Comparison of ENCODE assay signal across 16 cellular contexts in the genomic region with DNA sequence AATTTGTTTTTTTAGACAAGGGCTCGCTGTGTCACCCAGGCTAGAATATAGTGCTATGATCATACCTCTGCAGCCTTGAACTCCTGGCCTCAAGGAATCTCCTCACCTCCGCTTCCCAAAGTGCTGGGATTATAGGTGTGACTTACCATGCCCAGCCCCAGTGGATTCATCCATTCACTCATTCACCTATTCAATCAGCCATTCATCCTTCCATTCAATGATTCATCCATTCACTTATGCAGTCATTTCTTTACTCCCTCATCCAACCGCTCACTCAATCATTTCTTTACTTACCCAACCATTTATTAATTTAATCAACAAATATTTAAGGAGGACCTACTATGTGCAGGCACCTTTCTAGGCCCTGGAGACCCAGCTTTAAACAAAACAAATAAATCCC. TPM values are rescaled to one million over a fixed set of nuclear protein-coding genes. Genes with fewer than 3 reads are reported as not detected.
A peak's percentile ranks its signal among the peaks of the same experiment; 100 is the strongest.
DNase-seq lines count a peak whose midpoint lies in the region; ATAC-seq and TF ChIP-seq lines count a peak whose summit lies in the region.
"Had no signal": no experiment of that assay in that cellular context is flagged by ENCODE, and none has a peak within 500 bp of the region (broad histone marks: within the 10 kb centered on the region; RNA-seq: fewer than 3 reads in every experiment).

No MANE protein-coding gene starts in this region.

- TF ChIP-seq CTCF in endodermal cell (conservative IDR thresholded peaks at IDR 0.05) (no peak), upper lobe of left lung (IDR thresholded peaks at IDR 0.05) (no peak)

- no peaks in the 10 kb centered on the region for H3K9me3 Mint-ChIP-seq in activated naive CD8-positive, alpha-beta T cell (ENCODE audit: low read depth)
- no peaks in the 10 kb centered on the region for H3K9me3 Mint-ChIP-seq in activated naive CD8-positive, alpha-beta T cell treated with anti-CD3 and anti-CD28 coated beads for 36 hours
- no peaks in the 10 kb centered on the region for H3K9me3 Mint-ChIP-seq in activated T-helper 1 cell treated with anti-CD3 and anti-CD28 coated beads, Interleukin-12 subunit alpha, Interleukin-12 subunit beta, Interleukin-2, Interleukin-4 antibody, amounts not matched to agents 30 ng/mL and 10 ng/mL and 1 ng/mL, durations not matched to agents 14 hours and 24 hours and 36 hours
- no peaks in the 10 kb centered on the region for H3K9me3 Mint-ChIP-seq in endodermal cell
- H3K9me3 Mint-ChIP-seq: CD8-positive, alpha-beta memory T cell had no signal

- peaks cover 7% of the 10 kb centered on the region for H3K4me1 Mint-ChIP-seq in activated naive CD8-positive, alpha-beta T cell (ENCODE audit: low read depth)
- peaks cover 8% of the 10 kb centered on the region for H3K4me1 Mint-ChIP-seq in activated naive CD8-positive, alpha-beta T cell treated with anti-CD3 and anti-CD28 coated beads for 36 hours
- peaks cover 30% of the 10 kb centered on the region for H3K4me1 Mint-ChIP-seq in activated T-helper 1 cell treated with anti-CD3 and anti-CD28 coated beads, Interleukin-12 subunit alpha, Interleukin-12 subunit beta, Interleukin-2, Interleukin-4 antibody, amounts not matched to agents 30 ng/mL and 10 ng/mL and 1 ng/mL, durations not matched to agents 14 hours and 24 hours and 36 hours (ENCODE audit: low read depth)
- peaks cover 5% of the 10 kb centered on the region for H3K4me1 Mint-ChIP-seq in endodermal cell

- no peak for TF ChIP-seq EP300 in upper lobe of left lung (IDR thresholded peaks at IDR 0.05)

- peak overlapping the region; percentile 7 for H3K27ac Mint-ChIP-seq in activated naive CD8-positive, alpha-beta T cell
- H3K27ac Mint-ChIP-seq in activated naive CD8-positive, alpha-beta T cell treated with anti-CD3 and anti-CD28 coated beads for 36 hours, result no peak overlapping the region
- H3K27ac Mint-ChIP-seq in activated T-helper 1 cell treated with anti-CD3 and anti-CD28 coated beads, Interleukin-12 subunit alpha, Interleukin-12 subunit beta, Interleukin-2, Interleukin-4 antibody, amounts not matched to agents 30 ng/mL and 10 ng/mL and 1 ng/mL, durations not matched to agents 14 hours and 24 hours and 36 hours, result peak overlapping the region; percentile 26
- peak overlapping the region; percentile 56 for H3K27ac Mint-ChIP-seq in endodermal cell

- no peaks in the 10 kb centered on the region for H3K9me3 ChIP-seq in endodermal cell (ENCODE audit: control insufficient read depth, low read length)
- no peaks in the 10 kb centered on the region for H3K9me3 ChIP-seq in upper lobe of left lung

- 59 to 64% methylated on average over 3 of the region's 3 CpGs for WGBS in endodermal cell (ENCODE audit: insufficient coverage in 1 of 2, insufficient read length in 1 of 2), 2 experiments
- 63 to 67% methylated on average over 3 of the region's 3 CpGs for WGBS in upper lobe of left lung, 2 donors

- H3K4me3 ChIP-seq in endodermal cell (ENCODE audit: low read length) (no peak overlapping the region), upper lobe of left lung (no peak overlapping the region)

- intact Hi-C loops in activated T-helper 1 cell treated with anti-CD3 and anti-CD28 coated beads, Interleukin-12 subunit alpha, Interleukin-12 subunit beta, Interleukin-2, Interleukin-4 antibody, amounts not matched to agents 30 ng/mL and 10 ng/mL and 1 ng/mL, durations not matched to agents 14 hours and 24 hours and 36 hours (cut with micrococcal nuclease), result loop anchor here (2.0 to 10.0 kb wide), 3 partner anchors 46 to 659 kb away; no protein-coding TSS in a partner anchor

- H3K27me3 Mint-ChIP-seq in activated naive CD8-positive, alpha-beta T cell, result no peaks in the 10 kb centered on the region
- H3K27me3 Mint-ChIP-seq in activated naive CD8-positive, alpha-beta T cell treated with anti-CD3 and anti-CD28 coated beads for 36 hours, result no peaks in the 10 kb centered on the region
- no peaks in the 10 kb centered on the region for H3K27me3 Mint-ChIP-seq in activated T-helper 1 cell treated with anti-CD3 and anti-CD28 coated beads, Interleukin-12 subunit alpha, Interleukin-12 subunit beta, Interleukin-2, Interleukin-4 antibody, amounts not matched to agents 30 ng/mL and 10 ng/mL and 1 ng/mL, durations not matched to agents 14 hours and 24 hours and 36 hours (ENCODE audit: insufficient read depth)
- no peaks in the 10 kb centered on the region for H3K27me3 Mint-ChIP-seq in endodermal cell (ENCODE audit: insufficient read depth)
- H3K27me3 Mint-ChIP-seq: CD8-positive, alpha-beta memory T cell had no signal

- H3K36me3 Mint-ChIP-seq in activated naive CD8-positive, alpha-beta T cell, result peaks cover 2% of the 10 kb centered on the region
- no peaks in the 10 kb centered on the region for H3K36me3 Mint-ChIP-seq in activated naive CD8-positive, alpha-beta T cell treated with anti-CD3 and anti-CD28 coated beads for 36 hours
- H3K36me3 Mint-ChIP-seq in activated T-helper 1 cell treated with anti-CD3 and anti-CD28 coated beads, Interleukin-12 subunit alpha, Interleukin-12 subunit beta, Interleukin-2, Interleukin-4 antibody, amounts not matched to agents 30 ng/mL and 10 ng/mL and 1 ng/mL, durations not matched to agents 14 hours and 24 hours and 36 hours (ENCODE audit: low read depth), result peaks cover 16% of the 10 kb centered on the region
- no peaks in the 10 kb centered on the region for H3K36me3 Mint-ChIP-seq in endodermal cell (ENCODE audit: low read depth)

- H3K36me3 ChIP-seq in endodermal cell (ENCODE audit: control insufficient read depth, insufficient read depth, low read length) (no peaks in the 10 kb centered on the region), upper lobe of left lung (peaks cover 0 to 30% (median 16%) of the 10 kb centered on the region in 4 donors)

- TF ChIP-seq POLR2A in upper lobe of left lung (IDR thresholded peaks at IDR 0.05), result no peak

- H3K9ac ChIP-seq in endodermal cell (ENCODE audit: extremely low read depth, low read length, poor library complexity, severe bottlenecking), result no peak overlapping the region

- no peak for ATAC-seq in upper lobe of left lung (ENCODE audit: low FRiP score in 2 of 2)

- DNase-seq in activated naive CD8-positive, alpha-beta T cell treated with anti-CD3 and anti-CD28 coated beads for 36 hours, result no peak
- DNase-seq in activated T-helper 1 cell treated with anti-CD3 and anti-CD28 coated beads, Interleukin-12 subunit alpha, Interleukin-12 subunit beta, Interleukin-2, Interleukin-4 antibody, amounts not matched to agents 30 ng/mL and 10 ng/mL and 1 ng/mL, durations not matched to agents 14 hours and 24 hours and 36 hours (ENCODE audit: low spot score), result no peak
- DNase-seq in endodermal cell, result no peak
- DNase-seq in central memory CD4-positive, alpha-beta T cell, result no peak
- DNase-seq in midbrain (lab: John Stamatoyannopoulos, UW), result no peak
- no peak for DNase-seq in upper lobe of left lung
- DNase-seq: CD8-positive, alpha-beta memory T cell; DND-41; NCI-H1105 treated with DMSO at 0.1 percent for 48 hours; NCI-H1694; NCI-H2081 treated with DMSO at 0.1 percent for 48 hours; NCI-H446 treated with DMSO at 0.1 percent for 48 hours; Right ventricle myocardium superior had no signal

- H3K4me3 Mint-ChIP-seq in activated naive CD8-positive, alpha-beta T cell, result no peak overlapping the region
- H3K4me3 Mint-ChIP-seq in activated naive CD8-positive, alpha-beta T cell treated with anti-CD3 and anti-CD28 coated beads for 36 hours, result no peak overlapping the region
- no peak overlapping the region for H3K4me3 Mint-ChIP-seq in activated T-helper 1 cell treated with anti-CD3 and anti-CD28 coated beads, Interleukin-12 subunit alpha, Interleukin-12 subunit beta, Interleukin-2, Interleukin-4 antibody, amounts not matched to agents 30 ng/mL and 10 ng/mL and 1 ng/mL, durations not matched to agents 14 hours and 24 hours and 36 hours
- H3K4me3 Mint-ChIP-seq in endodermal cell, result no peak overlapping the region
- H3K4me3 Mint-ChIP-seq: CD8-positive, alpha-beta memory T cell had no signal

- H3K27me3 ChIP-seq in endodermal cell (ENCODE audit: control insufficient read depth, insufficient read depth, low read length, poor library complexity, severe bottlenecking), result no peaks in the 10 kb centered on the region
- no peaks in the 10 kb centered on the region for H3K27me3 ChIP-seq in upper lobe of left lung

- H3K27ac ChIP-seq in endodermal cell (ENCODE audit: low read depth, low read length) (no peak overlapping the region), upper lobe of left lung (no peak overlapping the region)

- H3K4me1 ChIP-seq in endodermal cell (ENCODE audit: control insufficient read depth, insufficient read depth, low read length) (peaks cover 9% of the 10 kb centered on the region), upper lobe of left lung (peaks cover 13 to 20% (median 16%) of the 10 kb centered on the region in 4 donors)

RNA-seq across cellular contexts. Expression of a gene that starts 25.7 kb away (rescaled TPM):
- total RNA-seq in activated naive CD8-positive, alpha-beta T cell treated with anti-CD3 and anti-CD28 coated beads for 36 hours, result 10 to 100 TPM; 25.5 to 26.2 TPM
- 36.2 and 40.8 TPM in 2 replicates for total RNA-seq in activated T-helper 1 cell treated with anti-CD3 and anti-CD28 coated beads, Interleukin-12 subunit alpha, Interleukin-12 subunit beta, Interleukin-2, Interleukin-4 antibody, amounts not matched to agents 30 ng/mL and 10 ng/mL and 1 ng/mL, durations not matched to agents 14 hours and 24 hours and 36 hours
- total RNA-seq in endodermal cell, result 10 to 100 TPM; 31.5 to 32.0 TPM
- 33.2 TPM for polyA plus RNA-seq in endodermal cell (2013, experiment 1 of 2)
- polyA plus RNA-seq in endodermal cell (2013, experiment 2 of 2), result 31.2 TPM
- total RNA-seq in upper lobe of left lung, result 10 to 100 TPM; 28.4 to 87.0 (median 55.1) TPM

RNA-seq across cellular contexts. Expression of a gene that starts 27.8 kb away (rescaled TPM):
- 10 to 100 TPM; 20.4 to 21.3 TPM for total RNA-seq in activated naive CD8-positive, alpha-beta T cell treated with anti-CD3 and anti-CD28 coated beads for 36 hours
- 36.3 and 37.4 TPM in 2 replicates for total RNA-seq in activated T-helper 1 cell treated with anti-CD3 and anti-CD28 coated beads, Interleukin-12 subunit alpha, Interleukin-12 subunit beta, Interleukin-2, Interleukin-4 antibody, amounts not matched to agents 30 ng/mL and 10 ng/mL and 1 ng/mL, durations not matched to agents 14 hours and 24 hours and 36 hours
- total RNA-seq in endodermal cell (10 to 100 TPM; 19.5 to 28.3 TPM), upper lobe of left lung (10 to 100 TPM; 33.3 to 85.9 (median 46.4) TPM)
- polyA plus RNA-seq in endodermal cell (2013, experiment 1 of 2), result 15.6 TPM
- polyA plus RNA-seq in endodermal cell (2013, experiment 2 of 2), result 15.2 TPM

RNA-seq across cellular contexts. Expression of a gene that starts 39.5 kb away (rescaled TPM):
- total RNA-seq in activated naive CD8-positive, alpha-beta T cell treated with anti-CD3 and anti-CD28 coated beads for 36 hours, result 1 to 10 TPM; 1.4 to 1.5 TPM
- total RNA-seq in activated T-helper 1 cell treated with anti-CD3 and anti-CD28 coated beads, Interleukin-12 subunit alpha, Interleukin-12 subunit beta, Interleukin-2, Interleukin-4 antibody, amounts not matched to agents 30 ng/mL and 10 ng/mL and 1 ng/mL, durations not matched to agents 14 hours and 24 hours and 36 hours, result 12.0 and 13.0 TPM in 2 replicates
- total RNA-seq in endodermal cell (under 1 TPM in 1 of 2 donors, not detected in 1; 0.26 TPM), upper lobe of left lung (100 to 1,000 TPM in 2 of 6 donors, 10 to 100 TPM in 4; 27.2 to 145 (median 83.2) TPM)
- polyA plus RNA-seq in endodermal cell (2013, experiment 1 of 2), result not detected
- not detected for polyA plus RNA-seq in endodermal cell (2013, experiment 2 of 2)
- total RNA-seq: G401 had no signal
- polyA plus RNA-seq: BJ had no signal
